In the genomic region with DNA sequence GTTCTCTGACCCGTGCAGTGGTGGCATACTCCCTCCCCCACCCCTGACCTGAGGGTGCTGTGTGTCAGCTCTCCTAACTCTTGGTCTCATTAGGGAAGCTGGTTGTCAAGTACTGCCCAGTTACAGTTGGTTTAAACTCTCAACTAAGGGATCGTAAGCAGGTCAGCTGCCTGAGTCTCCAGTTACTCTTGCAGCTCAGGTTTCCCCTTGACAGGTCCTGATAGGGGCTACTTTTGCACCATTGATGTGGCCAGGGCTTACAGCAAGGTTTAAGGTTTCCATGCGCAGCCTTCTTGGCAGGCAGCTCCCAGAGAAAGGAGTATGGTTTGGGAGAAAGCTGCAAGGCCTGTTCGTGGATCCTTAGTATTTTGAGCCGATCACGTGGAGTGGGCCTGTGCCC, we compare ENCODE assay signal across 1 cellular context.
TF ChIP-seq lines count a peak whose summit lies in the region.

No MANE protein-coding gene starts in this region.

TF ChIP-seq in endothelial cell of umbilical vein, 7 proteins besides CTCF, POLR2A, EP300 and RAD21 (continued from another document):
- no peak for TF ChIP-seq POLR2AphosphoS5 (IDR thresholded peaks at IDR 0.05; ENCODE audit: insufficient read depth, low read depth, low read length)
